22 cellular contexts compared by ENCODE assay signal in genomic region chr7:1004018-1004880, GRCh38. TPM values are rescaled to one million over a fixed set of nuclear protein-coding genes. Genes with fewer than 3 reads are reported as not detected.
A peak's percentile ranks its signal among the peaks of the same experiment; 100 is the strongest.
DNase-seq lines count a peak whose midpoint lies in the region; ATAC-seq and TF ChIP-seq lines count a peak whose summit lies in the region.
"Had no signal": no experiment of that assay in that cellular context is flagged by ENCODE, and none has a peak within 500 bp of the region (broad histone marks: within the 10 kb centered on the region; RNA-seq: fewer than 3 reads in every experiment).

No MANE protein-coding gene starts in this region.

- intact Hi-C loops in IMR-90 (cut with micrococcal nuclease): no loop called here

- H3K4ac ChIP-seq in IMR-90 (ENCODE audit: low read depth, low read length) (no peak overlapping the region), neuronal stem cell (ENCODE audit: low read length) (no peak overlapping the region)

- H3K56ac ChIP-seq in IMR-90 (ENCODE audit: extremely low read depth, insufficient read depth, low read length): no peak overlapping the region

- no peak overlapping the region for H2BK120ac ChIP-seq in IMR-90 (ENCODE audit: low read depth, low read length)
- no peak overlapping the region for H2BK120ac ChIP-seq in neuronal stem cell (ENCODE audit: low read depth, low read length)

- no TSS peak for BruUV-seq in IMR-90 (replicated peaks; lab: Mats Ljungman, UMichigan)

- H4K8ac ChIP-seq in IMR-90 (ENCODE audit: low read depth in 2 of 2, low read length in 2 of 2) (no peak overlapping the region), neuronal stem cell (ENCODE audit: low read depth, low read length) (no peak overlapping the region)

- H3K79me1 ChIP-seq in IMR-90 (ENCODE audit: low read depth in 1 of 2, low read length in 2 of 2): peaks cover 0 to 13% of the 10 kb centered on the region in 2 experiments; a peak in 3 of 4 replicates
- peaks cover 9% of the 10 kb centered on the region for H3K79me1 ChIP-seq in neuronal stem cell (ENCODE audit: low read depth, low read length)

- H3K9me3 ChIP-seq in IMR-90 (ENCODE audit: control insufficient read depth, insufficient read depth, low read length): no peaks in the 10 kb centered on the region
- H3K9me3 ChIP-seq in neuronal stem cell (replicated peaks in 1 of 2; ENCODE audit: control insufficient read depth in 2 of 2, insufficient read depth in 1 of 2, low read depth in 1 of 2, low read length in 2 of 2): peaks cover 0 to 3% of the 10 kb centered on the region in 2 donors
- H3K9me3 ChIP-seq in smooth muscle cell (replicated peaks; ENCODE audit: low read depth): no peaks in the 10 kb centered on the region

- H2BK5ac ChIP-seq in IMR-90 (ENCODE audit: low read depth, low read length, poor library complexity, severe bottlenecking) (no peak overlapping the region), neuronal stem cell (ENCODE audit: low read length) (no peak overlapping the region)

- H4K20me1 ChIP-seq in IMR-90 (ENCODE audit: insufficient read depth, low read length) (peaks cover 10% of the 10 kb centered on the region; the same call in 1 of the 2 replicates), smooth muscle cell (ENCODE audit: low read depth) (peaks cover 20% of the 10 kb centered on the region)

- no peak for TF ChIP-seq CTCF in GM10266 (IDR thresholded peaks at IDR 0.05; ENCODE audit: control insufficient read depth, insufficient read depth, low read depth, missing control alignments)
- no peak for TF ChIP-seq CTCF in IMR-90 (conservative IDR thresholded peaks at IDR 0.05; ENCODE audit: low read depth, low read length)
- TF ChIP-seq CTCF in smooth muscle cell (IDR thresholded peaks at IDR 0.05; ENCODE audit: borderline replicate concordance, insufficient read depth, poor library complexity, severe bottlenecking): no peak

- H3K9ac ChIP-seq in IMR-90 (ENCODE audit: low read depth, low read length) (no peak overlapping the region), neuronal stem cell (ENCODE audit: low read depth, low read length, poor library complexity) (no peak overlapping the region), smooth muscle cell (ENCODE audit: low read depth) (no peak overlapping the region)

- H3K18ac ChIP-seq in IMR-90 (ENCODE audit: low read depth, low read length): no peak overlapping the region
- peak overlapping the region; percentile 28 for H3K18ac ChIP-seq in neuronal stem cell (ENCODE audit: low read length)

- H2AK9ac ChIP-seq in IMR-90 (replicated peaks; ENCODE audit: low read depth, low read length, poor library complexity): peak overlapping the region; percentile 42

- H4K5ac ChIP-seq in IMR-90 (ENCODE audit: low read depth, low read length): no peak overlapping the region

- in situ Hi-C loops in IMR-90 (cut with MboI; ENCODE audit: low sequenced_read_pairs): no loop called here

- peaks cover 4% of the 10 kb centered on the region for H3K9me1 ChIP-seq in IMR-90 (ENCODE audit: insufficient read depth, low read length)

- H3K23ac ChIP-seq in IMR-90 (ENCODE audit: low read depth, low read length): no peak overlapping the region
- no peak overlapping the region for H3K23ac ChIP-seq in neuronal stem cell (ENCODE audit: low read depth, low read length, poor library complexity)

- H2BK20ac ChIP-seq in IMR-90 (ENCODE audit: low read depth, low read length): no peak overlapping the region

- no peaks in the 10 kb centered on the region for H3K79me2 ChIP-seq in smooth muscle cell (ENCODE audit: low read depth)
- H3K79me2 ChIP-seq: hepatocyte had no signal

- H3K4me3 ChIP-seq in IMR-90 (ENCODE audit: insufficient read depth, low read depth, low read length): no peak overlapping the region
- no peak overlapping the region for H3K4me3 ChIP-seq in neuronal stem cell (ENCODE audit: low read length in 2 of 2)
- H3K4me3 ChIP-seq in smooth muscle cell: no peak overlapping the region
- no peak overlapping the region for H3K4me3 ChIP-seq in H7 (ENCODE audit: insufficient read depth, low read depth, low read length)
- H3K4me3 ChIP-seq: hepatocyte had no signal

- no peak overlapping the region for H3K4me2 ChIP-seq in IMR-90 (ENCODE audit: low read depth, low read length)
- no peak overlapping the region for H3K4me2 ChIP-seq in neuronal stem cell (ENCODE audit: insufficient read depth, low read length, poor library complexity, severe bottlenecking)
- H3K4me2 ChIP-seq in smooth muscle cell: no peak overlapping the region
- H3K4me2 ChIP-seq: hepatocyte had no signal

- H3K4me1 ChIP-seq in IMR-90 (ENCODE audit: control insufficient read depth, insufficient read depth, low read length) (no peaks in the 10 kb centered on the region), neuronal stem cell (ENCODE audit: control insufficient read depth in 2 of 2, insufficient read depth in 1 of 2, low read depth in 1 of 2, low read length in 2 of 2) (peaks cover 0 to 9% of the 10 kb centered on the region in 2 donors), smooth muscle cell (ENCODE audit: low read depth) (no peaks in the 10 kb centered on the region)

- H2AK5ac ChIP-seq in IMR-90 (ENCODE audit: low read depth, low read length) (no peak overlapping the region), neuronal stem cell (ENCODE audit: low read depth, low read length) (no peak overlapping the region)

- ATAC-seq in IMR-90 (ENCODE audit: low read depth) (no peak), HG02610 (IDR thresholded peaks at IDR 0.05; ENCODE audit: unreplicated experiment) (no peak)

- H3K14ac ChIP-seq in IMR-90 (replicated peaks; ENCODE audit: low read depth, low read length) (no peak overlapping the region), neuronal stem cell (ENCODE audit: low read length) (no peak overlapping the region)

- dilution Hi-C loops in IMR-90 (cut with HindIII; ENCODE audit: low sequenced_read_pairs, unreplicated experiment): no loop called here

- no peaks in the 10 kb centered on the region for H3F3A ChIP-seq in smooth muscle cell (ENCODE audit: low read depth)

- POLR2A ChIA-PET in IMR-90 (lab: Charles Lee; ENCODE audit: unreplicated experiment): no interaction called here

- H2AFZ ChIP-seq in IMR-90 (replicated peaks; ENCODE audit: low read length, poor library complexity) (no peak overlapping the region), neuronal stem cell (ENCODE audit: low read length) (no peak overlapping the region), smooth muscle cell (ENCODE audit: low read depth) (no peak overlapping the region)
- H2AFZ ChIP-seq: hepatocyte had no signal

- WGBS in IMR-90 (ENCODE audit: extremely low coverage in 2 of 2, insufficient read length in 1 of 2), 2 experiments: 89% methylated on average over 21 of the region's 34 CpGs; no CpG with 5 or more reads in 1 of the 2 experiments
- no CpG with 5 or more reads among the region's 34 CpGs for WGBS in neuronal stem cell (ENCODE audit: extremely low coverage in 2 of 2, insufficient read length in 2 of 2, insufficient replicate concordance in 1 of 2), 2 donors
- WGBS in smooth muscle cell (ENCODE audit: low lambda C conversion rate): 75% methylated on average over 32 of the region's 34 CpGs

- H2BK15ac ChIP-seq in IMR-90 (ENCODE audit: low read depth, low read length) (no peak overlapping the region), neuronal stem cell (ENCODE audit: low read length) (peak overlapping the region; percentile 37)

- no peak overlapping the region for H3K27ac ChIP-seq in IMR-90 (ENCODE audit: insufficient read depth, low read length)
- peak overlapping the region; percentile 52 for H3K27ac ChIP-seq in caudate nucleus (ENCODE audit: low read depth, low read length)
- peak overlapping the region; percentile 22 for H3K27ac ChIP-seq in neuronal stem cell (replicated peaks; ENCODE audit: low read length)
- no peak overlapping the region for H3K27ac ChIP-seq in smooth muscle cell (ENCODE audit: low read depth)
- H3K27ac ChIP-seq: hepatocyte had no signal

- CTCF ChIA-PET in IMR-90 (lab: Yijun Ruan, JAX): interaction anchor here (0.9 kb wide), 1 partner anchor 61 kb away, joined by 3 read pairs; no protein-coding TSS in a partner anchor

- H3K36me3 ChIP-seq in IMR-90 (ENCODE audit: control insufficient read depth, insufficient read depth, low read length) (peaks cover 26% of the 10 kb centered on the region), neuronal stem cell (replicated peaks in 1 of 2; ENCODE audit: control insufficient read depth in 2 of 2, insufficient read depth in 2 of 2, low read length in 2 of 2) (peaks cover 16 to 56% of the 10 kb centered on the region in 2 donors), smooth muscle cell (ENCODE audit: low read depth) (no peaks in the 10 kb centered on the region), H7 (replicated peaks; ENCODE audit: control insufficient read depth, insufficient read depth, low read length) (no peaks in the 10 kb centered on the region)

- H3K27me3 ChIP-seq in IMR-90 (ENCODE audit: control insufficient read depth, insufficient read depth, low read length): no peaks in the 10 kb centered on the region
- H3K27me3 ChIP-seq in neuronal stem cell (ENCODE audit: control insufficient read depth in 3 of 3, insufficient read depth in 3 of 3, low read depth in 1 of 3, low read length in 3 of 3): no peaks in the 10 kb centered on the region
- no peaks in the 10 kb centered on the region for H3K27me3 ChIP-seq in smooth muscle cell (ENCODE audit: low read depth)
- H3K27me3 ChIP-seq in H7 (ENCODE audit: control insufficient read depth, insufficient read depth, low read length): no peaks in the 10 kb centered on the region
- H3K27me3 ChIP-seq: hepatocyte had no signal

- TF ChIP-seq RAD21 in IMR-90 (IDR thresholded peaks at IDR 0.05; ENCODE audit: low read length): no peak

- H2BK12ac ChIP-seq in neuronal stem cell (ENCODE audit: low read length): no peak overlapping the region

- TF ChIP-seq POLR2A in IMR-90 (IDR thresholded peaks at IDR 0.05; ENCODE audit: low read depth, low read length): no peak

- peak; percentile 79 for DNase-seq in GM10266 (ENCODE audit: extremely low spot score)
- peak; percentile 27 for DNase-seq in IMR-90
- peak in 19 of 61 donors; percentile 14 to 77 (median 41) for DNase-seq in caudate nucleus (lab: John Stamatoyannopoulos, UW)
- DNase-seq in neuronal stem cell (ENCODE audit: low spot score): no peak
- no peak for DNase-seq in smooth muscle cell (lab: John Stamatoyannopoulos, UW; ENCODE audit: unreplicated experiment)
- DNase-seq in H7: no peak
- DNase-seq: activated CD4-positive, alpha-beta memory T cell treated with anti-CD3 and anti-CD28 coated beads for 36 hours; activated gamma-delta T cell treated with Interleukin-2 at 50 U/mL for 16 hours; amniotic stem cell; CD4-positive, alpha-beta memory T cell; GF-D8; NCI-H1105 treated with DMSO at 0.1 percent for 48 hours; NCI-H2107; occipital lobe; OCI-M1; retina had no signal

- H4K91ac ChIP-seq in IMR-90 (ENCODE audit: insufficient read depth, low read depth, low read length) (no peak overlapping the region), neuronal stem cell (ENCODE audit: low read depth, low read length, poor library complexity) (no peak overlapping the region)

RNA-seq across cellular contexts. Expression of gene CYP2W1, which starts 21.3 kb away (rescaled TPM):
- not detected in 2 replicates for total RNA-seq in IMR-90 (2012; rRNA removed)
- not detected in 2 replicates for polyA plus RNA-seq in IMR-90 (2012; rRNA removed)
- polyA plus RNA-seq in IMR-90 (2012; cell fraction: cytosol; rRNA removed): 0.03 TPM in 2 replicates
- 0.13 and 0.48 TPM in 2 replicates for polyA plus RNA-seq in IMR-90 (2012; cell fraction: nucleus; rRNA removed; ENCODE audit: low replicate concordance)
- not detected for polyA plus RNA-seq in neuronal stem cell (2013, experiment 1 of 2)
- not detected for polyA plus RNA-seq in neuronal stem cell (2013, experiment 2 of 2)
- not detected in 2 replicates for total RNA-seq in smooth muscle cell
- polyA plus RNA-seq in smooth muscle cell: 0.44 TPM in 1 of 2 replicates, not detected in the other
- not detected in 2 replicates for total RNA-seq in H7 (2014; rRNA removed; shearing (Covaris generic))
- total RNA-seq: activated CD4-positive, alpha-beta memory T cell treated with anti-CD3 and anti-CD28 coated beads for 36 hours; CD4-positive, alpha-beta memory T cell; H4; occipital lobe; T-helper 1 cell treated with Interleukin-12 subunit alpha and Interleukin-12 subunit beta and Interleukin-4 antibody, amounts not matched to agents 30 ng/mL and 1 ng/mL, for 36 hours; temporal lobe had no signal
- polyA plus RNA-seq: AG04450; CD4-positive, alpha-beta memory T cell had no signal

RNA-seq across cellular contexts. Expression of gene COX19, which starts 28.9 kb away (rescaled TPM):
- total RNA-seq in IMR-90 (2012; rRNA removed) (3.9 and 6.4 TPM in 2 replicates), smooth muscle cell (10.0 and 10.4 TPM in 2 replicates)
- polyA plus RNA-seq in IMR-90 (2012; rRNA removed) (7.3 and 7.8 TPM in 2 replicates), smooth muscle cell (10.4 and 19.0 TPM in 2 replicates)
- polyA plus RNA-seq in IMR-90 (2012; cell fraction: cytosol; rRNA removed): 4.9 and 5.4 TPM in 2 replicates
- 18.9 and 24.1 TPM in 2 replicates for polyA plus RNA-seq in IMR-90 (2012; cell fraction: nucleus; rRNA removed; ENCODE audit: low replicate concordance)
- 8.7 TPM for polyA plus RNA-seq in neuronal stem cell (2013, experiment 1 of 2)
- 8.9 TPM for polyA plus RNA-seq in neuronal stem cell (2013, experiment 2 of 2)
- 8.4 and 12.9 TPM in 2 replicates for total RNA-seq in H7 (2014; rRNA removed; shearing (Covaris generic))

RNA-seq across cellular contexts. Expression of gene GPR146, which starts 40.1 kb away (rescaled TPM):
- total RNA-seq in IMR-90 (2012; rRNA removed) (0.83 and 2.2 TPM in 2 replicates), smooth muscle cell (1.8 and 3.6 TPM in 2 replicates)
- polyA plus RNA-seq in IMR-90 (2012; rRNA removed) (2.5 and 3.4 TPM in 2 replicates), smooth muscle cell (2.2 and 3.8 TPM in 2 replicates)
- polyA plus RNA-seq in IMR-90 (2012; cell fraction: cytosol; rRNA removed): 1.9 and 8.1 TPM in 2 replicates
- 4.5 and 7.4 TPM in 2 replicates for polyA plus RNA-seq in IMR-90 (2012; cell fraction: nucleus; rRNA removed; ENCODE audit: low replicate concordance)
- polyA plus RNA-seq in neuronal stem cell (2013, experiment 1 of 2): 1.7 TPM
- polyA plus RNA-seq in neuronal stem cell (2013, experiment 2 of 2): 1.5 TPM
- 0.07 and 0.87 TPM in 2 replicates for total RNA-seq in H7 (2014; rRNA removed; shearing (Covaris generic))

RNA-seq across cellular contexts. Expression of gene ADAP1, which starts 49.8 kb away (rescaled TPM):
- total RNA-seq in IMR-90 (2012; rRNA removed) (1.4 and 2.2 TPM in 2 replicates), smooth muscle cell (2.0 and 3.0 TPM in 2 replicates)
- polyA plus RNA-seq in IMR-90 (2012; rRNA removed) (1.9 and 2.0 TPM in 2 replicates), smooth muscle cell (1.3 and 2.4 TPM in 2 replicates)
- polyA plus RNA-seq in IMR-90 (2012; cell fraction: cytosol; rRNA removed): 1.3 and 2.4 TPM in 2 replicates
- 2.9 and 5.6 TPM in 2 replicates for polyA plus RNA-seq in IMR-90 (2012; cell fraction: nucleus; rRNA removed; ENCODE audit: low replicate concordance)
- 0.50 TPM for polyA plus RNA-seq in neuronal stem cell (2013, experiment 1 of 2)
- polyA plus RNA-seq in neuronal stem cell (2013, experiment 2 of 2): 0.48 TPM
- total RNA-seq in H7 (2014; rRNA removed; shearing (Covaris generic)): 4.9 and 5.0 TPM in 2 replicates

Comparison
In these comparisons a context has a peak if more than half of its experiments do, and no peak if none do; other contexts are left out.
1. DNase-seq: peak in GM10266 (single experiment) and IMR-90 (single experiment); none in neuronal stem cell (single experiment), smooth muscle cell (single experiment) and H7 (single experiment).
2. H3K27ac ChIP-seq: peak in caudate nucleus (single experiment) and neuronal stem cell (single experiment); none in IMR-90 (single experiment) and smooth muscle cell (single experiment).